ENCODE assay signal across 1 cellular context in genomic region chr6:32933661-32934085, GRCh38.
TF ChIP-seq lines count a peak whose summit lies in the region.

No MANE protein-coding gene starts in this region.

TF ChIP-seq in HepG2, 621 proteins besides CTCF, POLR2A, EP300 and RAD21 (continues in another document):
- TF ChIP-seq REST (IDR thresholded peaks at IDR 0.05; ENCODE audit: borderline replicate concordance in 1 of 2, low read depth in 1 of 2, low read length in 2 of 2): no peak
- TF ChIP-seq ELK4 (CRISPR knock-in tag; IDR thresholded peaks at IDR 0.05; ENCODE audit: borderline replicate concordance): no peak
- no peak for TF ChIP-seq RBM39 (IDR thresholded peaks at IDR 0.05; ENCODE audit: low read depth, low read length, poor library complexity, severe bottlenecking)
- no peak for TF ChIP-seq PHF21A (CRISPR knock-in tag; IDR thresholded peaks at IDR 0.05)
- no peak for TF ChIP-seq ZNF24 (IDR thresholded peaks at IDR 0.05)
- TF ChIP-seq POLR2G (IDR thresholded peaks at IDR 0.05; ENCODE audit: low read depth, low read length): no peak
- no peak for TF ChIP-seq ZNF766 (CRISPR knock-in tag; IDR thresholded peaks at IDR 0.05; ENCODE audit: borderline replicate concordance)
- peak in 1 of 2 experiments; percentile 55; a peak in 1 of 4 replicates for TF ChIP-seq HMGXB4 (CRISPR knock-in tag; IDR thresholded peaks at IDR 0.05; ENCODE audit: borderline replicate concordance in 1 of 2, low read depth in 1 of 2)
- TF ChIP-seq ARID2 (CRISPR knock-in tag; IDR thresholded peaks at IDR 0.05; ENCODE audit: borderline replicate concordance): no peak
- TF ChIP-seq ZFX (CRISPR knock-in tag; IDR thresholded peaks at IDR 0.05; ENCODE audit: low read depth): no peak
- TF ChIP-seq ZSCAN30 (CRISPR knock-in tag; IDR thresholded peaks at IDR 0.05): no peak
- TF ChIP-seq ZNF317 (CRISPR knock-in tag; IDR thresholded peaks at IDR 0.05): no peak
- no peak for TF ChIP-seq KDM1A (CRISPR knock-in tag; IDR thresholded peaks at IDR 0.05)
- TF ChIP-seq ZBTB7A (CRISPR knock-in tag; IDR thresholded peaks at IDR 0.05): no peak
- TF ChIP-seq ZNF572 (CRISPR knock-in tag; IDR thresholded peaks at IDR 0.05): 0 out of 2 replicates have a peak, but pooled peaks have one; percentile 43
- no peak for TF ChIP-seq MED8 (CRISPR knock-in tag; IDR thresholded peaks at IDR 0.05; ENCODE audit: insufficient replicate concordance)
- no peak for TF ChIP-seq CC2D1A (CRISPR knock-in tag; IDR thresholded peaks at IDR 0.05)
- no peak for TF ChIP-seq FUBP1 (CRISPR knock-in tag; IDR thresholded peaks at IDR 0.05; ENCODE audit: borderline replicate concordance)
- TF ChIP-seq ZNF503 (CRISPR knock-in tag; IDR thresholded peaks at IDR 0.05): no peak
- TF ChIP-seq ZNF788 (CRISPR knock-in tag; IDR thresholded peaks at IDR 0.05; ENCODE audit: borderline replicate concordance): no peak
- no peak for TF ChIP-seq BORCS8-MEF2B (CRISPR knock-in tag; IDR thresholded peaks at IDR 0.05)
- TF ChIP-seq SNAPC2 (CRISPR knock-in tag; IDR thresholded peaks at IDR 0.05): no peak
- 0 out of 2 replicates have a peak, but pooled peaks have one; percentile 39 for TF ChIP-seq ZFP36L2 (CRISPR knock-in tag; IDR thresholded peaks at IDR 0.05)
- TF ChIP-seq CSRNP2 (CRISPR knock-in tag; conservative IDR thresholded peaks at IDR 0.05; ENCODE audit: low read depth): no peak
- TF ChIP-seq THAP11 (CRISPR knock-in tag; IDR thresholded peaks at IDR 0.05): 0 out of 2 replicates have a peak, but pooled peaks have one; percentile 18
- no peak for TF ChIP-seq NFKBIZ (CRISPR knock-in tag; IDR thresholded peaks at IDR 0.05)
- no peak for TF ChIP-seq ZKSCAN8 (CRISPR knock-in tag; IDR thresholded peaks at IDR 0.05; ENCODE audit: borderline replicate concordance)
- TF ChIP-seq ZSCAN5A (CRISPR knock-in tag; IDR thresholded peaks at IDR 0.05; ENCODE audit: borderline replicate concordance): no peak
- TF ChIP-seq ZNF292 (CRISPR knock-in tag; IDR thresholded peaks at IDR 0.05; ENCODE audit: borderline replicate concordance, low read depth): no peak
- TF ChIP-seq CHCHD3 (CRISPR knock-in tag; IDR thresholded peaks at IDR 0.05): no peak
- TF ChIP-seq POLR2AphosphoS5 (IDR thresholded peaks at IDR 0.05; ENCODE audit: low read depth, low read length): no peak
- TF ChIP-seq ARID4A (CRISPR knock-in tag; IDR thresholded peaks at IDR 0.05; ENCODE audit: borderline replicate concordance): no peak
- no peak for TF ChIP-seq HMG20B (CRISPR knock-in tag; conservative IDR thresholded peaks at IDR 0.05)
- TF ChIP-seq GPN1 (CRISPR knock-in tag; IDR thresholded peaks at IDR 0.05; ENCODE audit: borderline replicate concordance): no peak
- no peak for TF ChIP-seq GPBP1L1 (CRISPR knock-in tag; IDR thresholded peaks at IDR 0.05)
- TF ChIP-seq GATAD2A (CRISPR knock-in tag; IDR thresholded peaks at IDR 0.05): no peak
- no peak for TF ChIP-seq GFI1 (CRISPR knock-in tag; IDR thresholded peaks at IDR 0.05; ENCODE audit: borderline replicate concordance)
- peak; percentile 62 for TF ChIP-seq XRCC5 (optimal IDR thresholded peaks at IDR 0.05; ENCODE audit: low read length)
- no peak for TF ChIP-seq FOXA1 (IDR thresholded peaks at IDR 0.05)
- TF ChIP-seq FOXA1 (CRISPR knock-in tag; IDR thresholded peaks at IDR 0.05): 0 out of 2 replicates have a peak, but pooled peaks have one; percentile 10
- no peak for TF ChIP-seq MXI1 (IDR thresholded peaks at IDR 0.05; ENCODE audit: borderline replicate concordance, low read depth, low read length)
- TF ChIP-seq ZNF136 (CRISPR knock-in tag; IDR thresholded peaks at IDR 0.05; ENCODE audit: low read depth): no peak
